In genomic region chr2:23385748-23386421, GRCh38 we compare ENCODE assay signal across 8 cellular contexts. TPM values are rescaled to one million over a fixed set of nuclear protein-coding genes. Genes with fewer than 3 reads are reported as not detected.
DNase-seq lines count a peak whose midpoint lies in the region; ATAC-seq and TF ChIP-seq lines count a peak whose summit lies in the region.

No MANE protein-coding gene starts in this region.

- POLR2A ChIA-PET in HEK293T (lab: Yijun Ruan, JAX), result no interaction called here

- no peak overlapping the region for H3K27ac ChIP-seq in colonic mucosa
- peak overlapping the region; percentile 86 to 91 for H3K27ac ChIP-seq in uterus

- H3K9me3 ChIP-seq in colonic mucosa, result no peaks in the 10 kb centered on the region
- H3K9me3 ChIP-seq in uterus, result no peaks in the 10 kb centered on the region

- no peaks in the 10 kb centered on the region for H3K4me1 ChIP-seq in colonic mucosa
- H3K4me1 ChIP-seq in uterus, result no peaks in the 10 kb centered on the region

- intact Hi-C loops in colonic mucosa (cut with DNase I), result loop anchor here (10.0 kb wide), 1 partner anchor 179 kb away; no protein-coding TSS in a partner anchor
- intact Hi-C loops in uterus (cut with DNase I; ENCODE audit: low total_unique reads), result no loop called here

- peak; percentile 45 for DNase-seq in activated T-cell treated with anti-CD3 and anti-CD28 coated beads, Interleukin-2, amount 50 U/mL, for 24 hours
- DNase-seq in activated T-cell treated with anti-CD3 and anti-CD28 coated beads for 4 hours (no peak), HEK293T (ENCODE audit: extremely low spot score) (peak; percentile 38), NCI-H2171 treated with DMSO at 0.1 percent for 48 hours (lab: John Stamatoyannopoulos, UW) (peak; percentile 28), colonic mucosa (no peak), memory B cell (ENCODE audit: low spot score in 2 of 2) (peak in 1 of 2 donors; percentile 27), uterus (peak; percentile 28 to 31), amniotic stem cell (lab: John Stamatoyannopoulos, UW) (no peak)

- H3K27me3 ChIP-seq in colonic mucosa (peaks cover 12% of the 10 kb centered on the region), uterus (no peaks in the 10 kb centered on the region)

- peak overlapping the region; percentile 48 to 51 for H3K9ac ChIP-seq in colonic mucosa (ENCODE audit: low read depth in 2 of 2, low read length in 2 of 2)

- H3K36me3 ChIP-seq in colonic mucosa (no peaks in the 10 kb centered on the region), uterus (no peaks in the 10 kb centered on the region)

- no peaks in the 10 kb centered on the region for H3K36me3 Mint-ChIP-seq in activated T-cell treated with anti-CD3 and anti-CD28 coated beads, Interleukin-2, amount 50 U/mL, for 24 hours (ENCODE audit: low read depth)
- H3K36me3 Mint-ChIP-seq in memory B cell, result no peaks in the 10 kb centered on the region

- H3K4me3 ChIP-seq in colonic mucosa (peak overlapping the region; percentile 69), uterus (peak overlapping the region; percentile 70 to 81)

- CTCF ChIA-PET in HEK293T (lab: Yijun Ruan, JAX), result interaction anchor here (0.5 kb wide), 1 partner anchor 1015 kb away, joined by 3 read pairs; no protein-coding TSS in a partner anchor

- H3K4me1 Mint-ChIP-seq in activated T-cell treated with anti-CD3 and anti-CD28 coated beads, Interleukin-2, amount 50 U/mL, for 24 hours (ENCODE audit: low read depth), result peaks cover 24% of the 10 kb centered on the region
- peaks cover 21% of the 10 kb centered on the region for H3K4me1 Mint-ChIP-seq in memory B cell

- no peak overlapping the region for H3K27ac Mint-ChIP-seq in activated T-cell treated with anti-CD3 and anti-CD28 coated beads, Interleukin-2, amount 50 U/mL, for 24 hours
- no peak overlapping the region for H3K27ac Mint-ChIP-seq in memory B cell

- peaks cover 71% of the 10 kb centered on the region for H3K27me3 Mint-ChIP-seq in activated T-cell treated with anti-CD3 and anti-CD28 coated beads, Interleukin-2, amount 50 U/mL, for 24 hours
- H3K27me3 Mint-ChIP-seq in memory B cell, result peaks cover 8% of the 10 kb centered on the region

- no peak for TF ChIP-seq CTCF in colonic mucosa (IDR thresholded peaks at IDR 0.05)
- TF ChIP-seq CTCF in uterus (IDR thresholded peaks at IDR 0.05), result no peak

- TF ChIP-seq POLR2A in uterus (IDR thresholded peaks at IDR 0.05), result no peak

- ATAC-seq in memory B cell (ENCODE audit: low read depth), result peak; percentile 17

- H3K4me3 Mint-ChIP-seq in activated T-cell treated with anti-CD3 and anti-CD28 coated beads, Interleukin-2, amount 50 U/mL, for 24 hours, result peak overlapping the region; percentile 73
- H3K4me3 Mint-ChIP-seq in memory B cell, result peak overlapping the region; percentile 88

- H3K9me3 Mint-ChIP-seq in activated T-cell treated with anti-CD3 and anti-CD28 coated beads, Interleukin-2, amount 50 U/mL, for 24 hours, result no peaks in the 10 kb centered on the region
- H3K9me3 Mint-ChIP-seq in memory B cell, result no peaks in the 10 kb centered on the region

TF ChIP-seq in HEK293T, 16 proteins besides CTCF, POLR2A, EP300 and RAD21:
- TF ChIP-seq SUZ12 (IDR thresholded peaks at IDR 0.05), result no peak
- 0 out of 2 replicates have a peak, but pooled peaks have one; percentile 41 for TF ChIP-seq L3MBTL2 (conservative IDR thresholded peaks at IDR 0.05)

RNA-seq across cellular contexts. Expression of gene KLHL29, which starts 0.9 kb away (rescaled TPM):
- total RNA-seq in colonic mucosa (1 to 10 TPM; 2.0 to 2.9 TPM), uterus (10 to 100 TPM in 2 of 4 donors, 1 to 10 TPM in 2; 4.8 to 17.0 (median 10.5) TPM)

Comparison
In these comparisons a context has a peak if more than half of its experiments do, and no peak if none do; other contexts are left out.
1. DNase-seq: peak in activated T-cell treated with anti-CD3 and anti-CD28 coated beads, Interleukin-2, amount 50 U/mL, for 24 hours (single experiment), HEK293T (single experiment), NCI-H2171 treated with DMSO at 0.1 percent for 48 hours (single experiment) and uterus (2 of 2); none in activated T-cell treated with anti-CD3 and anti-CD28 coated beads for 4 hours (single experiment), colonic mucosa (single experiment) and amniotic stem cell (single experiment).